Comparison of ENCODE assay signal across 8 cellular contexts in genomic region chr20:10453241-10453640, GRCh38. TPM values are rescaled to one million over a fixed set of nuclear protein-coding genes. Genes with fewer than 3 reads are reported as not detected.
A peak's percentile ranks its signal among the peaks of the same experiment; 100 is the strongest.
DNase-seq lines count a peak whose midpoint lies in the region; ATAC-seq and TF ChIP-seq lines count a peak whose summit lies in the region.

No MANE protein-coding gene starts in this region.

- no peak overlapping the region for H3K4me3 Mint-ChIP-seq in neural progenitor cell

- H3F3A ChIP-seq in neural progenitor cell (ENCODE audit: low read depth) = peaks cover 6% of the 10 kb centered on the region

- H3K4me2 ChIP-seq in neural progenitor cell = no peak overlapping the region

- no peak for ATAC-seq in Right ventricle myocardium inferior
- peak; percentile 94 for ATAC-seq in HG02981 (IDR thresholded peaks at IDR 0.05; ENCODE audit: unreplicated experiment)

- H2AFZ ChIP-seq in neural progenitor cell (replicated peaks) = no peak overlapping the region

- H3K79me2 ChIP-seq in neural progenitor cell (ENCODE audit: low read depth) = peaks cover 48% of the 10 kb centered on the region

- DNase-seq in left ventricle myocardium inferior (no peak), Right ventricle myocardium inferior (ENCODE audit: missing footprints) (no peak), NOMO-1 treated with dmso at 0.1 percent for 144 hours (lab: John Stamatoyannopoulos, UW; ENCODE audit: unreplicated experiment) (peak; percentile 96), medulla oblongata (ENCODE audit: extremely low spot score) (peak; percentile 51), MG63 (no peak), neural progenitor cell (ENCODE audit: low spot score) (no peak), occipital lobe (lab: John Stamatoyannopoulos, UW) (no peak)

- peaks cover under 1% of the 10 kb centered on the region for H3K4me1 Mint-ChIP-seq in neural progenitor cell

- H3K4me3 ChIP-seq in left ventricle myocardium inferior (no peak overlapping the region), MG63 (no peak overlapping the region), neural progenitor cell (no peak overlapping the region)

- TF ChIP-seq CTCF in left ventricle myocardium inferior (IDR thresholded peaks at IDR 0.05; ENCODE audit: borderline replicate concordance) (no peak), neural progenitor cell (IDR thresholded peaks at IDR 0.05) (no peak)

- H3K36me3 ChIP-seq in left ventricle myocardium inferior = no peaks in the 10 kb centered on the region
- no peaks in the 10 kb centered on the region for H3K36me3 ChIP-seq in MG63
- H3K36me3 ChIP-seq in neural progenitor cell = no peaks in the 10 kb centered on the region

- H3K27me3 ChIP-seq in left ventricle myocardium inferior (ENCODE audit: low read depth) (no peaks in the 10 kb centered on the region), MG63 (no peaks in the 10 kb centered on the region), neural progenitor cell (no peaks in the 10 kb centered on the region)

- H3K4me1 ChIP-seq in left ventricle myocardium inferior = peaks cover 8% of the 10 kb centered on the region
- peaks cover 23% of the 10 kb centered on the region for H3K4me1 ChIP-seq in neural progenitor cell

- intact Hi-C loops in left ventricle myocardium inferior (cut with micrococcal nuclease) (no loop called here), Right ventricle myocardium inferior (cut with DNase I) (no loop called here)

- peaks cover 11% of the 10 kb centered on the region for H3K9me3 Mint-ChIP-seq in neural progenitor cell

- H4K20me1 ChIP-seq in neural progenitor cell (ENCODE audit: low read depth) = peaks cover 6% of the 10 kb centered on the region

- H3K9ac ChIP-seq in neural progenitor cell = no peak overlapping the region

- H3K9me3 ChIP-seq in left ventricle myocardium inferior (replicated peaks) (no peaks in the 10 kb centered on the region), MG63 (peaks cover 4% of the 10 kb centered on the region), neural progenitor cell (ENCODE audit: low read depth) (no peaks in the 10 kb centered on the region)

- peaks cover 5% of the 10 kb centered on the region for H3K36me3 Mint-ChIP-seq in neural progenitor cell

- H3K27ac Mint-ChIP-seq in neural progenitor cell = no peak overlapping the region

- H3K27ac ChIP-seq in left ventricle myocardium inferior (replicated peaks) (peak overlapping the region; percentile 27), neural progenitor cell (no peak overlapping the region)

- no peaks in the 10 kb centered on the region for H3K27me3 Mint-ChIP-seq in neural progenitor cell (ENCODE audit: insufficient read depth, low read depth)

RNA-seq across cellular contexts. Expression of gene SLX4IP, which starts 18.1 kb away (rescaled TPM):
- total RNA-seq in left ventricle myocardium inferior = 3.1 TPM
- 2.8 TPM for total RNA-seq in Right ventricle myocardium inferior
- total RNA-seq in MG63 (2014; rRNA removed; shearing (Covaris generic); ENCODE audit: low replicate concordance) = 1.7 and 3.0 TPM in 2 replicates
- 7.7 and 9.5 TPM in 2 replicates for total RNA-seq in neural progenitor cell (ENCODE audit: low replicate concordance)
- total RNA-seq in occipital lobe = 7.5 TPM

RNA-seq across cellular contexts. Expression of gene MKKS, which starts 19.2 kb away (rescaled TPM):
- 28.3 TPM for total RNA-seq in left ventricle myocardium inferior
- total RNA-seq in Right ventricle myocardium inferior = 27.4 TPM
- total RNA-seq in MG63 (2014; rRNA removed; shearing (Covaris generic); ENCODE audit: low replicate concordance) = 9.6 and 9.8 TPM in 2 replicates
- total RNA-seq in neural progenitor cell (ENCODE audit: low replicate concordance) = 23.9 and 36.3 TPM in 2 replicates
- 17.9 TPM for total RNA-seq in occipital lobe

Comparison
In these comparisons a context has a peak if more than half of its experiments do, and no peak if none do; other contexts are left out.
1. DNase-seq: peak in NOMO-1 treated with dmso at 0.1 percent for 144 hours (single experiment) and medulla oblongata (single experiment); none in left ventricle myocardium inferior (single experiment), Right ventricle myocardium inferior (single experiment), MG63 (single experiment), neural progenitor cell (single experiment) and occipital lobe (single experiment).